ENCODE assay signal across 1 cellular context in the genomic region with DNA sequence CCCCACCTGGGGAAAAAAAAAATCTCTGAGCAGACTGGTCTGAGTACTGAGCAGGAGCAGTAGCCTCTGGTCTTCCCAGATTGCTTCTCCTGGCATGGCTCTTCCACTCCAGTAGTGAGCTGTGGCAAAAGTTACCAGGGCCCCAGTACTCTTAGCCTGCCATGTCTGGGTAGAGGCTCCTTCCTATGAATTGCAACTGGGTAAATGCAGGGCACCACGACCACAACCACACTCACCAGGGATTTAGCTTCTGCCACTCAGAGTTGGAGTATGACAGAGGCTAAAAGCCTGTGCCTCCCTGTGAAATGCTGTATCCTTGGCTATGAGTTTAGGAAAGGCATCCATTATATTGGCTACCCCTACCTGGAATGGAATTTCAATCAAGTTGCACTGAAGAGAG.
TF ChIP-seq lines count a peak whose summit lies in the region.

No MANE protein-coding gene starts in this region.

TF ChIP-seq in WTC11, 78 proteins besides CTCF, POLR2A, EP300 and RAD21 (continued from another document):
- TF ChIP-seq, protein P1, sequence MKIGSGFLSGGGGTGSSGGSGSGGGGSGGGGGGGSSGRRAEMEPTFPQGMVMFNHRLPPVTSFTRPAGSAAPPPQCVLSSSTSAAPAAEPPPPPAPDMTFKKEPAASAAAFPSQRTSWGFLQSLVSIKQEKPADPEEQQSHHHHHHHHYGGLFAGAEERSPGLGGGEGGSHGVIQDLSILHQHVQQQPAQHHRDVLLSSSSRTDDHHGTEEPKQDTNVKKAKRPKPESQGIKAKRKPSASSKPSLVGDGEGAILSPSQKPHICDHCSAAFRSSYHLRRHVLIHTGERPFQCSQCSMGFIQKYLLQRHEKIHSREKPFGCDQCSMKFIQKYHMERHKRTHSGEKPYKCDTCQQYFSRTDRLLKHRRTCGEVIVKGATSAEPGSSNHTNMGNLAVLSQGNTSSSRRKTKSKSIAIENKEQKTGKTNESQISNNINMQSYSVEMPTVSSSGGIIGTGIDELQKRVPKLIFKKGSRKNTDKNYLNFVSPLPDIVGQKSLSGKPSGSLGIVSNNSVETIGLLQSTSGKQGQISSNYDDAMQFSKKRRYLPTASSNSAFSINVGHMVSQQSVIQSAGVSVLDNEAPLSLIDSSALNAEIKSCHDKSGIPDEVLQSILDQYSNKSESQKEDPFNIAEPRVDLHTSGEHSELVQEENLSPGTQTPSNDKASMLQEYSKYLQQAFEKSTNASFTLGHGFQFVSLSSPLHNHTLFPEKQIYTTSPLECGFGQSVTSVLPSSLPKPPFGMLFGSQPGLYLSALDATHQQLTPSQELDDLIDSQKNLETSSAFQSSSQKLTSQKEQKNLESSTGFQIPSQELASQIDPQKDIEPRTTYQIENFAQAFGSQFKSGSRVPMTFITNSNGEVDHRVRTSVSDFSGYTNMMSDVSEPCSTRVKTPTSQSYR (CRISPR knock-in tag; IDR thresholded peaks at IDR 0.05): no peak
TF ChIP-seq in WTC11: peak in this region for 0.
